Comparison of ENCODE assay signal across 9 cellular contexts in the genomic region with DNA sequence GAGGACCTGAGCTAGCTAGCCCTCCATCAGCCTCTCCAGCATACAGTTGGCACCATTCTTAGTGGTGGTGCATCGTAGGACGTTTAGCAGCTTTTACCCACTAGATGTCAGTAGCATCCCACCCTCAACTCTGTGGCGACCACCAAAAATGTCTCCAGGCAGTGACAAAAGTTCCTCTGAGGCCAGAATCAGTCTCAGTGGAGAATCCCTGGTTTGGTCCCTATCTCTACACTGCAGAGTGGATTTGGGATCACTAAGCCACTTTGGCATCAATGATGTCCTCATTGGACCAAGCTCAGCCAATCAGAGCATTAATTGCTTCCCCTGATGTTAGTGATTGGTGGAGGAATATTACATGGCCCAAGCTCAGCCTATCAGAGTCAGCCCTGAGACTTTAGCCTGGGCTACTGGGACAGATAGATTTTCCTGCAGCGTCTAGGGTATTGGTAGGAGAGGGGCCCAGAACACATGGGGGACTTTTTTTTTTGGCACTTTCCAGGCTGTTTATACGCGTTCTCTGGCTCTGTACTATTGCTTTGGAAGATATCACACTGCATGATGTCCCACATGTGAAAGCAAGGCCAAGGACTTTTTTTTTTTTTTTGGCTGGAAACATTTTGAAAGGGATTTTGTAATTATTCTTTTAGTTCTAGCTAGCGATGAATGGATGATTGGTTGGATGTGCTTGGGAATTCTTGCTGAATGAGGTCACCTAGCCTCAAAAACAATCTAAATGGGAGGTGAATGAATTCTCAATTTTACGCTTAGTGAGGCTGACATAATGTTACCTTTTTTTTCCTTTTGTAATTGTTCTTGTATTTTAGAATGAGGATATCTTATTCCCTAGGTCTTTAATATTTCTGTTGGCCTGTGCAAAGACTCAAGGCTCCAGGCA. TPM values are rescaled to one million over a fixed set of nuclear protein-coding genes. Genes with fewer than 3 reads are reported as not detected.
DNase-seq lines count a peak whose midpoint lies in the region; ATAC-seq and TF ChIP-seq lines count a peak whose summit lies in the region.
"Had no signal": no experiment of that assay in that cellular context is flagged by ENCODE, and none has a peak within 500 bp of the region (broad histone marks: within the 10 kb centered on the region; RNA-seq: fewer than 3 reads in every experiment).

No MANE protein-coding gene starts in this region.

- TF ChIP-seq CTCF in lower leg skin (IDR thresholded peaks at IDR 0.05) = no peak

- H3K9me3 Mint-ChIP-seq in activated T-helper 17 cell treated with anti-CD3 and anti-CD28 coated beads, Interleukin-2, amount 50 U/mL, for 72 hours = no peaks in the 10 kb centered on the region
- no peaks in the 10 kb centered on the region for H3K9me3 Mint-ChIP-seq in immature natural killer cell

- TF ChIP-seq POLR2A in lower leg skin (IDR thresholded peaks at IDR 0.05) = no peak

- no peaks in the 10 kb centered on the region for H3K4me1 Mint-ChIP-seq in activated T-helper 17 cell treated with anti-CD3 and anti-CD28 coated beads, Interleukin-2, amount 50 U/mL, for 72 hours
- no peaks in the 10 kb centered on the region for H3K4me1 Mint-ChIP-seq in immature natural killer cell

- DNase-seq in EH (ENCODE audit: low read depth) (peak; percentile 46), immature natural killer cell (peak in 2 of 3 donors; percentile 19), lower leg skin (ENCODE audit: low spot score in 2 of 2) (no peak)
- DNase-seq in Jurkat, Clone E6-1 (ENCODE audit: low read depth, low spot score) = peak; percentile 61

- intact Hi-C loops in lower leg skin (cut with DNase I; ENCODE audit: low total_unique reads) = no loop called here

- H3K4me3 Mint-ChIP-seq in activated T-helper 17 cell treated with anti-CD3 and anti-CD28 coated beads, Interleukin-2, amount 50 U/mL, for 72 hours = no peak overlapping the region
- H3K4me3 Mint-ChIP-seq in immature natural killer cell = no peak overlapping the region

- ATAC-seq in activated T-helper 17 cell treated with anti-CD3 and anti-CD28 coated beads, Interleukin-2, amount 50 U/mL, for 72 hours (replicated peaks) = peak; percentile 66
- ATAC-seq in GM19328 (IDR thresholded peaks at IDR 0.05; ENCODE audit: unreplicated experiment) (no peak), GM19023 (IDR thresholded peaks at IDR 0.05; ENCODE audit: unreplicated experiment) (no peak), GM19397 (IDR thresholded peaks at IDR 0.05; ENCODE audit: unreplicated experiment) (no peak)

- 34 to 44% methylated on average over 8 of the region's 8 CpGs for WGBS in lower leg skin, 2 donors

- H3K36me3 Mint-ChIP-seq in activated T-helper 17 cell treated with anti-CD3 and anti-CD28 coated beads, Interleukin-2, amount 50 U/mL, for 72 hours (ENCODE audit: low read depth) = no peaks in the 10 kb centered on the region
- no peaks in the 10 kb centered on the region for H3K36me3 Mint-ChIP-seq in immature natural killer cell

- H3K27me3 Mint-ChIP-seq in activated T-helper 17 cell treated with anti-CD3 and anti-CD28 coated beads, Interleukin-2, amount 50 U/mL, for 72 hours = no peaks in the 10 kb centered on the region
- peaks cover 0 to 3% (median 2%) of the 10 kb centered on the region in 3 donors for H3K27me3 Mint-ChIP-seq in immature natural killer cell (ENCODE audit: low read depth in 3 of 3)

- no peak overlapping the region for H3K4me3 ChIP-seq in Jurkat, Clone E6-1 (ENCODE audit: low read length)
- H3K4me3 ChIP-seq in lower leg skin (ENCODE audit: low read depth, poor library complexity, severe bottlenecking) = no peak overlapping the region
- H3K4me3 ChIP-seq: SJSA1 had no signal

- no peak overlapping the region for H3K27ac Mint-ChIP-seq in activated T-helper 17 cell treated with anti-CD3 and anti-CD28 coated beads, Interleukin-2, amount 50 U/mL, for 72 hours
- H3K27ac Mint-ChIP-seq in immature natural killer cell = no peak overlapping the region

RNA-seq across cellular contexts. Expression of gene TMEM221, which starts 7.0 kb away (rescaled TPM):
- not detected for polyA plus RNA-seq in Jurkat, Clone E6-1 (2012; ENCODE audit: insufficient read depth, insufficient read length)
- total RNA-seq in activated T-helper 17 cell treated with anti-CD3 and anti-CD28 coated beads, Interleukin-2, amount 50 U/mL, for 72 hours = not detected
- polyA plus RNA-seq in immature natural killer cell = under 1 TPM in 1 of 3 donors, not detected in 2; 0.24 TPM
- 1 to 10 TPM in 1 of 4 donors, under 1 TPM in 2, not detected in 1; 0.42 to 1.3 (median 0.61) TPM for total RNA-seq in lower leg skin
- total RNA-seq: SJSA1 had no signal

RNA-seq across cellular contexts. Expression of gene NXNL1, which starts 19.2 kb away (rescaled TPM):
- polyA plus RNA-seq in Jurkat, Clone E6-1 (2012; ENCODE audit: insufficient read depth, insufficient read length) = not detected
- not detected for total RNA-seq in activated T-helper 17 cell treated with anti-CD3 and anti-CD28 coated beads, Interleukin-2, amount 50 U/mL, for 72 hours
- polyA plus RNA-seq in immature natural killer cell = not detected
- not detected for total RNA-seq in lower leg skin
- total RNA-seq: SJSA1 had no signal

RNA-seq across cellular contexts. Expression of gene MVB12A, which starts 21.6 kb away (rescaled TPM):
- 78.9 TPM for polyA plus RNA-seq in Jurkat, Clone E6-1 (2012; ENCODE audit: insufficient read depth, insufficient read length)
- total RNA-seq in activated T-helper 17 cell treated with anti-CD3 and anti-CD28 coated beads, Interleukin-2, amount 50 U/mL, for 72 hours = 10 to 100 TPM; 42.6 to 48.9 TPM
- 10 to 100 TPM; 35.8 to 43.6 (median 36.3) TPM for polyA plus RNA-seq in immature natural killer cell
- 10 to 100 TPM; 66.8 to 86.4 (median 75.6) TPM for total RNA-seq in lower leg skin

RNA-seq across cellular contexts. Expression of gene SLC27A1, which starts 28.8 kb away (rescaled TPM):
- polyA plus RNA-seq in Jurkat, Clone E6-1 (2012; ENCODE audit: insufficient read depth, insufficient read length) = 4.0 TPM
- 1 to 10 TPM; 3.8 to 6.7 TPM for total RNA-seq in activated T-helper 17 cell treated with anti-CD3 and anti-CD28 coated beads, Interleukin-2, amount 50 U/mL, for 72 hours
- polyA plus RNA-seq in immature natural killer cell = 10 to 100 TPM in 2 of 3 donors, 1 to 10 TPM in 1; 9.7 to 15.9 (median 15.3) TPM
- 10 to 100 TPM; 30.6 to 58.2 (median 43.6) TPM for total RNA-seq in lower leg skin

RNA-seq across cellular contexts. Expression of gene BST2, which starts 36.1 kb away (rescaled TPM):
- not detected for polyA plus RNA-seq in Jurkat, Clone E6-1 (2012; ENCODE audit: insufficient read depth, insufficient read length)
- total RNA-seq in activated T-helper 17 cell treated with anti-CD3 and anti-CD28 coated beads, Interleukin-2, amount 50 U/mL, for 72 hours = 100 to 1,000 TPM; 130 to 154 TPM
- polyA plus RNA-seq in immature natural killer cell = 100 to 1,000 TPM; 326 to 394 (median 383) TPM
- 10 to 100 TPM in 3 of 4 donors, 1 to 10 TPM in 1; 9.4 to 15.9 (median 12.5) TPM for total RNA-seq in lower leg skin

Comparison
In these comparisons a context has a peak if more than half of its experiments do, and no peak if none do; other contexts are left out.
1. DNase-seq: peak in EH (single experiment), Jurkat, Clone E6-1 (single experiment) and immature natural killer cell (2 of 3); none in lower leg skin (0 of 2).